Comparison of ENCODE assay signal across 34 cellular contexts in the genomic region with DNA sequence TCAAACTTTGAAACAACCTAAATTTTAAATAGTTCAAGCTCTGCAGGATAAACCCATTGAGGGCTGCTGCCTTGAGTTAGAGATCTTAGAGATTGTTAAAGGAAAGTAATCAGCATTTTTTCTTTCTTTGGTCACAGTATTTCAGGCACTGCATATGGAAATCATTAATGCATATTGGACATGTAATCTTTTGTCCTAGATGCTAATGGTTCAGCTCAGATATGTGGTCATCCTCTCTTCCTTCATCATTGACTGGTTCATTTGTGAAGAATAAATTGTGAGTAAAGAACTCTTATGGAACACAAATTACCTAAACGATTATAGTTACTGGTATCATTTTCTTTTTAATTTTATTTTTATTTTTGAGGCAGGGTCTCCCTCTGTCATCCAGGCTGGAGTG.
"Had no signal": no experiment of that assay in that cellular context is flagged by ENCODE, and none has a peak within 500 bp of the region (broad histone marks: within the 10 kb centered on the region; RNA-seq: fewer than 3 reads in every experiment).

No MANE protein-coding gene starts in this region.

- H3K4me2 ChIP-seq: KMS-11 had no signal

- H3K4me3 ChIP-seq: MG63 had no signal

- H3K27me3 ChIP-seq: MG63 had no signal

- H3K9me3 ChIP-seq: MG63 had no signal

- H3K36me3 ChIP-seq: MG63 had no signal

- DNase-seq: Karpas-422, Kasumi-1, KG1, MG63, MM.1S, MV-4-11, NCI-H1048, NCI-H1092, NCI-H1092 treated with DMSO at 0.1 percent for 48 hours, NCI-H1105, NCI-H1105 treated with DMSO at 0.1 percent for 48 hours, NCI-H1417, NCI-H1417 treated with DMSO at 0.1 percent for 48 hours, NCI-H1436, NCI-H1436 treated with DMSO at 0.1 percent for 48 hours, NCI-H146, NCI-H1694, NCI-H1694 treated with DMSO at 0.1 percent for 48 hours, NCI-H187, NCI-H187 treated with DMSO at 0.1 percent for 48 hours, NCI-H1930, NCI-H2029, NCI-H2029 treated with DMSO at 0.1 percent for 48 hours, NCI-H2081, NCI-H2081 treated with DMSO at 0.1 percent for 48 hours, NCI-H2107, NCI-H2171, NCI-H2171 treated with DMSO at 0.1 percent for 48 hours, NCI-H2227 treated with DMSO at 0.1 percent for 48 hours, NCI-H226, NCI-H345, NCI-H446, NCI-H446 treated with DMSO at 0.1 percent for 48 hours had no signal

- H3K9ac ChIP-seq: KMS-11 had no signal

- H3K27ac ChIP-seq: KMS-11 had no signal
